Comparison of ENCODE assay signal across 1 cellular context in the genomic region with DNA sequence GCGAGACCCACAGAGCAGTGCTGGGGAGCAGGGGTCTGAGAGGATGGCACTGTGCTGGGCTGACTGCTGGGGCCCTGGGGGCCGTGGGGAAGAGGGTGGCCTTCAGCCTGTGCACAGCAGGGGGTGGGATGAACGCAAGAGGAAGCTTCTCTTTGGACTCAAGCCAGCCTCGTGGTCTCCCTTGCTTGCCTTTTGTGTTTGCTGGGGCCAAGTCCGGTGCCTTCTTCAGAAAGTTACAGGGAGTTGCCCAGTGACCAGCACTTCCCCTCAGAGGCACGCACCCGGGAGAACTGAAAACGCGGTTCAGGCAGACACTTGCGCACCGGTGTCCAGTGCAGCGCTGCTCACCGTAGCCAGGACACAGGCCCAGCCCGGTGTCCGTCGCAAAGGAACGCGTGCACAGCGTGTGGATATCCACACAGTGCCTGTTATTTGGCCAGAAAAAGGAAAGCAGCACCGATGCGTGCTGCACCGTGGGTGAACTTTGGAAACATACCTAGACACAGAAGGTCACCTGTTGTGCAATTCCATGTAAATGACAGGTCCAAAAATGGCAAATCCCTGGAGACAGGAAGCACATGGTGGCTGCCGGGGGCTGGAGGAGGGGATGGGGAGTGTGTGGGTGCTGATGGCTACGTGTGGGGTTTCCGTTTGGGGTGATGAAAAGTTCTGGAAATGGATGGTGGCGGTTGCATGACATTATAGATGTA.
TF ChIP-seq lines count a peak whose summit lies in the region.

No MANE protein-coding gene starts in this region.

TF ChIP-seq in liver, 16 proteins besides CTCF, POLR2A, EP300 and RAD21 (continued from another document):
- TF ChIP-seq YY1 (IDR thresholded peaks at IDR 0.05) (peak; percentile 89), NR2F2 (IDR thresholded peaks at IDR 0.05) (no peak), GABPA (IDR thresholded peaks at IDR 0.05 in 1 of 2, conservative IDR thresholded peaks at IDR 0.05 in 1 of 2) (peak in 1 of 2 donors; percentile 60)
- TF ChIP-seq, protein P1, sequence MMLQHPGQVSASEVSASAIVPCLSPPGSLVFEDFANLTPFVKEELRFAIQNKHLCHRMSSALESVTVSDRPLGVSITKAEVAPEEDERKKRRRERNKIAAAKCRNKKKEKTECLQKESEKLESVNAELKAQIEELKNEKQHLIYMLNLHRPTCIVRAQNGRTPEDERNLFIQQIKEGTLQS (IDR thresholded peaks at IDR 0.05): no peak
